ENCODE assay signal across 1 cellular context in genomic region chrX:77668391-77669237, GRCh38.
A peak's percentile ranks its signal among the peaks of the same experiment; 100 is the strongest.
TF ChIP-seq lines count a peak whose summit lies in the region.

No MANE protein-coding gene starts in this region.

TF ChIP-seq in endothelial cell of umbilical vein, 7 proteins besides CTCF, POLR2A, EP300 and RAD21:
- TF ChIP-seq MYC (IDR thresholded peaks at IDR 0.05; ENCODE audit: low read depth, low read length) (no peak), FOS (IDR thresholded peaks at IDR 0.05; ENCODE audit: borderline replicate concordance, insufficient read depth, low read length) (peak; percentile 55), MAX (IDR thresholded peaks at IDR 0.05; ENCODE audit: insufficient read depth, insufficient read length) (no peak), POLR2AphosphoS5 (IDR thresholded peaks at IDR 0.05; ENCODE audit: insufficient read depth, low read depth, low read length) (peak; percentile 27), JUN (IDR thresholded peaks at IDR 0.05; ENCODE audit: borderline replicate concordance, insufficient read depth, insufficient read length, low read depth) (peak; percentile 50), GATA2 (IDR thresholded peaks at IDR 0.05; ENCODE audit: insufficient read depth, insufficient read length, low read depth, low read length) (peak; percentile 64)
TF ChIP-seq in endothelial cell of umbilical vein: peak in this region for 4.
